1 cellular context compared by ENCODE assay signal in the genomic region with DNA sequence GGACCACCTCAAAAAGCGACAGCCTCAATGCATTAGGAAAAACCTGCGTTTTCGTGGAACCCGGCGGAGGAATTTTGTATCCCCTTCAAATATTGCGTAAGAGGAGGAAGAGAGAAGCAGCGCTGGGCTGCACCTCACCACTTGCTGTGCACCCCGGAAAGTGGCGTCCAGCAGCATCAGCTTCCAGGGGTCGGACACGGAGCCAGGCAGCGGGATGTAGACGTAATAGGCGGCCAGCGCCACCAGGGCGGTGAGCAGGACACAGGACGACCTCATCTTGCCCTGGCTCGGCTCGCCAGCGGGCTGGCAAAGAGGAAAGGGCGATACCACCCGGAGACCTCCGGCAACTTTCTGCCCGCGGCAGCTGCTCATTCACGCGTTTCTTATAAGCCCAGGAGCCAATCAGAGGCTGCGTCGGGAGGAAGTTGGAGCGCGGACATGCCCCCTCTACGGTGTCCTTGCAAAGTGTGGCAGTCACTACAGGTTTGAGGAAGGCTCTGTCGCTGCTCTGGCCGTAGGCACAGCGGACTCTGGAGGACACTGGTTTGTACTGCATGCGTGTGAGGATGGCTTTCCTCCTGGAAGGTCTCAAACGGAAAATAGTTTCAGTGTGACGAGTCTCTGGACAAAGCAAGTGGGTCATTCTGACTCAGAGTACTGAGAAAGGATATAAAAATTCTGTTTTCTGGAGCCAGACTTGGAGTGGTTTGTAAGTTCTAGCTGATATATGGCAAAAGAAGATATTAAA.
TF ChIP-seq lines count a peak whose summit lies in the region.

A gene with protein sequence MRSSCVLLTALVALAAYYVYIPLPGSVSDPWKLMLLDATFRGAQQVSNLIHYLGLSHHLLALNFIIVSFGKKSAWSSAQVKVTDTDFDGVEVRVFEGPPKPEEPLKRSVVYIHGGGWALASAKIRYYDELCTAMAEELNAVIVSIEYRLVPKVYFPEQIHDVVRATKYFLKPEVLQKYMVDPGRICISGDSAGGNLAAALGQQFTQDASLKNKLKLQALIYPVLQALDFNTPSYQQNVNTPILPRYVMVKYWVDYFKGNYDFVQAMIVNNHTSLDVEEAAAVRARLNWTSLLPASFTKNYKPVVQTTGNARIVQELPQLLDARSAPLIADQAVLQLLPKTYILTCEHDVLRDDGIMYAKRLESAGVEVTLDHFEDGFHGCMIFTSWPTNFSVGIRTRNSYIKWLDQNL (minus strand): TSS at position 359 of the 748 bp plus-strand sequence. CDS start 83 bp downstream, at position 276.

TF ChIP-seq in HepG2, 621 proteins besides CTCF, POLR2A, EP300 and RAD21 (continued from another document and continues in another):
- peak; percentile 87 for TF ChIP-seq ZNF883 (CRISPR knock-in tag; IDR thresholded peaks at IDR 0.05; ENCODE audit: not compliant biosample characterization)
- no peak for TF ChIP-seq SRSF9 (IDR thresholded peaks at IDR 0.05; ENCODE audit: borderline replicate concordance, insufficient read depth, low read depth, low read length, poor library complexity, severe bottlenecking)
- no peak for TF ChIP-seq NFIB (CRISPR knock-in tag; IDR thresholded peaks at IDR 0.05; ENCODE audit: borderline replicate concordance)
- peak; percentile 63 for TF ChIP-seq ZNF605 (CRISPR knock-in tag; IDR thresholded peaks at IDR 0.05)
- TF ChIP-seq ZNF629 (CRISPR knock-in tag; conservative IDR thresholded peaks at IDR 0.05): 0 out of 2 replicates have a peak, but pooled peaks have one; percentile 5
- TF ChIP-seq HMG20B (CRISPR knock-in tag; conservative IDR thresholded peaks at IDR 0.05): no peak
- TF ChIP-seq SMARCE1 (IDR thresholded peaks at IDR 0.05; ENCODE audit: borderline replicate concordance): no peak
- no peak for TF ChIP-seq ZNF761 (CRISPR knock-in tag; conservative IDR thresholded peaks at IDR 0.05)
- peak; percentile 74 for TF ChIP-seq HNRNPLL (IDR thresholded peaks at IDR 0.05; ENCODE audit: low read depth, low read length, poor library complexity, severe bottlenecking)
- TF ChIP-seq PHF5A (CRISPR knock-in tag; IDR thresholded peaks at IDR 0.05; ENCODE audit: low read depth, unreplicated experiment): no peak
- TF ChIP-seq DPF2 (CRISPR knock-in tag; IDR thresholded peaks at IDR 0.05; ENCODE audit: borderline replicate concordance, low read depth): no peak
- TF ChIP-seq, protein P1, sequence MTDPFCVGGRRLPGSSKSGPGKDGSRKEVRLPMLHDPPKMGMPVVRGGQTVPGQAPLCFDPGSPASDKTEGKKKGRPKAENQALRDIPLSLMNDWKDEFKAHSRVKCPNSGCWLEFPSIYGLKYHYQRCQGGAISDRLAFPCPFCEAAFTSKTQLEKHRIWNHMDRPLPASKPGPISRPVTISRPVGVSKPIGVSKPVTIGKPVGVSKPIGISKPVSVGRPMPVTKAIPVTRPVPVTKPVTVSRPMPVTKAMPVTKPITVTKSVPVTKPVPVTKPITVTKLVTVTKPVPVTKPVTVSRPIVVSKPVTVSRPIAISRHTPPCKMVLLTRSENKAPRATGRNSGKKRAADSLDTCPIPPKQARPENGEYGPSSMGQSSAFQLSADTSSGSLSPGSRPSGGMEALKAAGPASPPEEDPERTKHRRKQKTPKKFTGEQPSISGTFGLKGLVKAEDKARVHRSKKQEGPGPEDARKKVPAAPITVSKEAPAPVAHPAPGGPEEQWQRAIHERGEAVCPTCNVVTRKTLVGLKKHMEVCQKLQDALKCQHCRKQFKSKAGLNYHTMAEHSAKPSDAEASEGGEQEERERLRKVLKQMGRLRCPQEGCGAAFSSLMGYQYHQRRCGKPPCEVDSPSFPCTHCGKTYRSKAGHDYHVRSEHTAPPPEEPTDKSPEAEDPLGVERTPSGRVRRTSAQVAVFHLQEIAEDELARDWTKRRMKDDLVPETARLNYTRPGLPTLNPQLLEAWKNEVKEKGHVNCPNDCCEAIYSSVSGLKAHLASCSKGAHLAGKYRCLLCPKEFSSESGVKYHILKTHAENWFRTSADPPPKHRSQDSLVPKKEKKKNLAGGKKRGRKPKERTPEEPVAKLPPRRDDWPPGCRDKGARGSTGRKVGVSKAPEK (CRISPR knock-in tag; IDR thresholded peaks at IDR 0.05; ENCODE audit: borderline replicate concordance): no peak
- TF ChIP-seq ZFP36L2 (CRISPR knock-in tag; IDR thresholded peaks at IDR 0.05): no peak
- no peak for TF ChIP-seq ZNF441 (CRISPR knock-in tag; IDR thresholded peaks at IDR 0.05; ENCODE audit: borderline replicate concordance)
- TF ChIP-seq ZNF839 (CRISPR knock-in tag; IDR thresholded peaks at IDR 0.05; ENCODE audit: borderline replicate concordance): no peak
- TF ChIP-seq KLF11 (CRISPR knock-in tag; IDR thresholded peaks at IDR 0.05): no peak
- no peak for TF ChIP-seq RFX5 (IDR thresholded peaks at IDR 0.05; ENCODE audit: low read depth, low read length)
- TF ChIP-seq, protein P2, sequence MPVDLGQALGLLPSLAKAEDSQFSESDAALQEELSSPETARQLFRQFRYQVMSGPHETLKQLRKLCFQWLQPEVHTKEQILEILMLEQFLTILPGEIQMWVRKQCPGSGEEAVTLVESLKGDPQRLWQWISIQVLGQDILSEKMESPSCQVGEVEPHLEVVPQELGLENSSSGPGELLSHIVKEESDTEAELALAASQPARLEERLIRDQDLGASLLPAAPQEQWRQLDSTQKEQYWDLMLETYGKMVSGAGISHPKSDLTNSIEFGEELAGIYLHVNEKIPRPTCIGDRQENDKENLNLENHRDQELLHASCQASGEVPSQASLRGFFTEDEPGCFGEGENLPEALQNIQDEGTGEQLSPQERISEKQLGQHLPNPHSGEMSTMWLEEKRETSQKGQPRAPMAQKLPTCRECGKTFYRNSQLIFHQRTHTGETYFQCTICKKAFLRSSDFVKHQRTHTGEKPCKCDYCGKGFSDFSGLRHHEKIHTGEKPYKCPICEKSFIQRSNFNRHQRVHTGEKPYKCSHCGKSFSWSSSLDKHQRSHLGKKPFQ (CRISPR knock-in tag; IDR thresholded peaks at IDR 0.05; ENCODE audit: insufficient replicate concordance): peak; percentile 53
- TF ChIP-seq, protein P3, sequence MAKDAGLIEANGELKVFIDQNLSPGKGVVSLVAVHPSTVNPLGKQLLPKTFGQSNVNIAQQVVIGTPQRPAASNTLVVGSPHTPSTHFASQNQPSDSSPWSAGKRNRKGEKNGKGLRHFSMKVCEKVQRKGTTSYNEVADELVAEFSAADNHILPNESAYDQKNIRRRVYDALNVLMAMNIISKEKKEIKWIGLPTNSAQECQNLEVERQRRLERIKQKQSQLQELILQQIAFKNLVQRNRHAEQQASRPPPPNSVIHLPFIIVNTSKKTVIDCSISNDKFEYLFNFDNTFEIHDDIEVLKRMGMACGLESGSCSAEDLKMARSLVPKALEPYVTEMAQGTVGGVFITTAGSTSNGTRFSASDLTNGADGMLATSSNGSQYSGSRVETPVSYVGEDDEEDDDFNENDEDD (CRISPR knock-in tag; IDR thresholded peaks at IDR 0.05; ENCODE audit: borderline replicate concordance): peak; percentile 64; the same call in 1 of the 2 replicates
- TF ChIP-seq PCBP2 (optimal IDR thresholded peaks at IDR 0.05; ENCODE audit: low read depth, low read length, poor library complexity, severe bottlenecking): no peak
- TF ChIP-seq, protein P4, sequence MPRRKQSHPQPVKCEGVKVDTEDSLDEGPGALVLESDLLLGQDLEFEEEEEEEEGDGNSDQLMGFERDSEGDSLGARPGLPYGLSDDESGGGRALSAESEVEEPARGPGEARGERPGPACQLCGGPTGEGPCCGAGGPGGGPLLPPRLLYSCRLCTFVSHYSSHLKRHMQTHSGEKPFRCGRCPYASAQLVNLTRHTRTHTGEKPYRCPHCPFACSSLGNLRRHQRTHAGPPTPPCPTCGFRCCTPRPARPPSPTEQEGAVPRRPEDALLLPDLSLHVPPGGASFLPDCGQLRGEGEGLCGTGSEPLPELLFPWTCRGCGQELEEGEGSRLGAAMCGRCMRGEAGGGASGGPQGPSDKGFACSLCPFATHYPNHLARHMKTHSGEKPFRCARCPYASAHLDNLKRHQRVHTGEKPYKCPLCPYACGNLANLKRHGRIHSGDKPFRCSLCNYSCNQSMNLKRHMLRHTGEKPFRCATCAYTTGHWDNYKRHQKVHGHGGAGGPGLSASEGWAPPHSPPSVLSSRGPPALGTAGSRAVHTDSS (CRISPR knock-in tag; conservative IDR thresholded peaks at IDR 0.05): no peak
- TF ChIP-seq DMAP1 (CRISPR knock-in tag; IDR thresholded peaks at IDR 0.05): 0 out of 2 replicates have a peak, but pooled peaks have one; percentile 31
- peak; percentile 93 for TF ChIP-seq DR1 (CRISPR knock-in tag; IDR thresholded peaks at IDR 0.05)
- peak; percentile 76 for TF ChIP-seq SAP130 (CRISPR knock-in tag; IDR thresholded peaks at IDR 0.05; ENCODE audit: low read depth)
- no peak for TF ChIP-seq IRX3 (CRISPR knock-in tag; IDR thresholded peaks at IDR 0.05; ENCODE audit: borderline replicate concordance, low read depth)
- TF ChIP-seq NFE2L2 (IDR thresholded peaks at IDR 0.05; ENCODE audit: low read length): no peak
- TF ChIP-seq, protein P5, sequence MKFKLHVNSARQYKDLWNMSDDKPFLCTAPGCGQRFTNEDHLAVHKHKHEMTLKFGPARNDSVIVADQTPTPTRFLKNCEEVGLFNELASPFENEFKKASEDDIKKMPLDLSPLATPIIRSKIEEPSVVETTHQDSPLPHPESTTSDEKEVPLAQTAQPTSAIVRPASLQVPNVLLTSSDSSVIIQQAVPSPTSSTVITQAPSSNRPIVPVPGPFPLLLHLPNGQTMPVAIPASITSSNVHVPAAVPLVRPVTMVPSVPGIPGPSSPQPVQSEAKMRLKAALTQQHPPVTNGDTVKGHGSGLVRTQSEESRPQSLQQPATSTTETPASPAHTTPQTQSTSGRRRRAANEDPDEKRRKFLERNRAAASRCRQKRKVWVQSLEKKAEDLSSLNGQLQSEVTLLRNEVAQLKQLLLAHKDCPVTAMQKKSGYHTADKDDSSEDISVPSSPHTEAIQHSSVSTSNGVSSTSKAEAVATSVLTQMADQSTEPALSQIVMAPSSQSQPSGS (CRISPR knock-in tag; IDR thresholded peaks at IDR 0.05): peak; percentile 47; the same call in 1 of the 2 replicates
- no peak for TF ChIP-seq ZFP1 (CRISPR knock-in tag; IDR thresholded peaks at IDR 0.05)
- TF ChIP-seq NFE2 (CRISPR knock-in tag; IDR thresholded peaks at IDR 0.05): no peak
- TF ChIP-seq, protein P6, sequence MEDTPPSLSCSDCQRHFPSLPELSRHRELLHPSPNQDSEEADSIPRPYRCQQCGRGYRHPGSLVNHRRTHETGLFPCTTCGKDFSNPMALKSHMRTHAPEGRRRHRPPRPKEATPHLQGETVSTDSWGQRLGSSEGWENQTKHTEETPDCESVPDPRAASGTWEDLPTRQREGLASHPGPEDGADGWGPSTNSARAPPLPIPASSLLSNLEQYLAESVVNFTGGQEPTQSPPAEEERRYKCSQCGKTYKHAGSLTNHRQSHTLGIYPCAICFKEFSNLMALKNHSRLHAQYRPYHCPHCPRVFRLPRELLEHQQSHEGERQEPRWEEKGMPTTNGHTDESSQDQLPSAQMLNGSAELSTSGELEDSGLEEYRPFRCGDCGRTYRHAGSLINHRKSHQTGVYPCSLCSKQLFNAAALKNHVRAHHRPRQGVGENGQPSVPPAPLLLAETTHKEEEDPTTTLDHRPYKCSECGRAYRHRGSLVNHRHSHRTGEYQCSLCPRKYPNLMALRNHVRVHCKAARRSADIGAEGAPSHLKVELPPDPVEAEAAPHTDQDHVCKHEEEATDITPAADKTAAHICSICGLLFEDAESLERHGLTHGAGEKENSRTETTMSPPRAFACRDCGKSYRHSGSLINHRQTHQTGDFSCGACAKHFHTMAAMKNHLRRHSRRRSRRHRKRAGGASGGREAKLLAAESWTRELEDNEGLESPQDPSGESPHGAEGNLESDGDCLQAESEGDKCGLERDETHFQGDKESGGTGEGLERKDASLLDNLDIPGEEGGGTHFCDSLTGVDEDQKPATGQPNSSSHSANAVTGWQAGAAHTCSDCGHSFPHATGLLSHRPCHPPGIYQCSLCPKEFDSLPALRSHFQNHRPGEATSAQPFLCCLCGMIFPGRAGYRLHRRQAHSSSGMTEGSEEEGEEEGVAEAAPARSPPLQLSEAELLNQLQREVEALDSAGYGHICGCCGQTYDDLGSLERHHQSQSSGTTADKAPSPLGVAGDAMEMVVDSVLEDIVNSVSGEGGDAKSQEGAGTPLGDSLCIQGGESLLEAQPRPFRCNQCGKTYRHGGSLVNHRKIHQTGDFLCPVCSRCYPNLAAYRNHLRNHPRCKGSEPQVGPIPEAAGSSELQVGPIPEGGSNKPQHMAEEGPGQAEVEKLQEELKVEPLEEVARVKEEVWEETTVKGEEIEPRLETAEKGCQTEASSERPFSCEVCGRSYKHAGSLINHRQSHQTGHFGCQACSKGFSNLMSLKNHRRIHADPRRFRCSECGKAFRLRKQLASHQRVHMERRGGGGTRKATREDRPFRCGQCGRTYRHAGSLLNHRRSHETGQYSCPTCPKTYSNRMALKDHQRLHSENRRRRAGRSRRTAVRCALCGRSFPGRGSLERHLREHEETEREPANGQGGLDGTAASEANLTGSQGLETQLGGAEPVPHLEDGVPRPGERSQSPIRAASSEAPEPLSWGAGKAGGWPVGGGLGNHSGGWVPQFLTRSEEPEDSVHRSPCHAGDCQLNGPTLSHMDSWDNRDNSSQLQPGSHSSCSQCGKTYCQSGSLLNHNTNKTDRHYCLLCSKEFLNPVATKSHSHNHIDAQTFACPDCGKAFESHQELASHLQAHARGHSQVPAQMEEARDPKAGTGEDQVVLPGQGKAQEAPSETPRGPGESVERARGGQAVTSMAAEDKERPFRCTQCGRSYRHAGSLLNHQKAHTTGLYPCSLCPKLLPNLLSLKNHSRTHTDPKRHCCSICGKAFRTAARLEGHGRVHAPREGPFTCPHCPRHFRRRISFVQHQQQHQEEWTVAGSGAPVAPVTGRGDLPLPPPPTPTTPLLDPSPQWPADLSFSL (CRISPR knock-in tag; IDR thresholded peaks at IDR 0.05): 0 out of 2 replicates have a peak, but pooled peaks have one; percentile 18
- peak; percentile 95; the same call in 1 of the 2 replicates for TF ChIP-seq ZNF598 (CRISPR knock-in tag; IDR thresholded peaks at IDR 0.05; ENCODE audit: borderline replicate concordance)
- TF ChIP-seq, protein P7, sequence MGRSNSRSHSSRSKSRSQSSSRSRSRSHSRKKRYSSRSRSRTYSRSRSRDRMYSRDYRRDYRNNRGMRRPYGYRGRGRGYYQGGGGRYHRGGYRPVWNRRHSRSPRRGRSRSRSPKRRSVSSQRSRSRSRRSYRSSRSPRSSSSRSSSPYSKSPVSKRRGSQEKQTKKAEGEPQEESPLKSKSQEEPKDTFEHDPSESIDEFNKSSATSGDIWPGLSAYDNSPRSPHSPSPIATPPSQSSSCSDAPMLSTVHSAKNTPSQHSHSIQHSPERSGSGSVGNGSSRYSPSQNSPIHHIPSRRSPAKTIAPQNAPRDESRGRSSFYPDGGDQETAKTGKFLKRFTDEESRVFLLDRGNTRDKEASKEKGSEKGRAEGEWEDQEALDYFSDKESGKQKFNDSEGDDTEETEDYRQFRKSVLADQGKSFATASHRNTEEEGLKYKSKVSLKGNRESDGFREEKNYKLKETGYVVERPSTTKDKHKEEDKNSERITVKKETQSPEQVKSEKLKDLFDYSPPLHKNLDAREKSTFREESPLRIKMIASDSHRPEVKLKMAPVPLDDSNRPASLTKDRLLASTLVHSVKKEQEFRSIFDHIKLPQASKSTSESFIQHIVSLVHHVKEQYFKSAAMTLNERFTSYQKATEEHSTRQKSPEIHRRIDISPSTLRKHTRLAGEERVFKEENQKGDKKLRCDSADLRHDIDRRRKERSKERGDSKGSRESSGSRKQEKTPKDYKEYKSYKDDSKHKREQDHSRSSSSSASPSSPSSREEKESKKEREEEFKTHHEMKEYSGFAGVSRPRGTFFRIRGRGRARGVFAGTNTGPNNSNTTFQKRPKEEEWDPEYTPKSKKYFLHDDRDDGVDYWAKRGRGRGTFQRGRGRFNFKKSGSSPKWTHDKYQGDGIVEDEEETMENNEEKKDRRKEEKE (IDR thresholded peaks at IDR 0.05): no peak
- no peak for TF ChIP-seq CENPT (CRISPR knock-in tag; IDR thresholded peaks at IDR 0.05; ENCODE audit: low read depth)
